ENCODE assay signal across 14 cellular contexts in the genomic region with DNA sequence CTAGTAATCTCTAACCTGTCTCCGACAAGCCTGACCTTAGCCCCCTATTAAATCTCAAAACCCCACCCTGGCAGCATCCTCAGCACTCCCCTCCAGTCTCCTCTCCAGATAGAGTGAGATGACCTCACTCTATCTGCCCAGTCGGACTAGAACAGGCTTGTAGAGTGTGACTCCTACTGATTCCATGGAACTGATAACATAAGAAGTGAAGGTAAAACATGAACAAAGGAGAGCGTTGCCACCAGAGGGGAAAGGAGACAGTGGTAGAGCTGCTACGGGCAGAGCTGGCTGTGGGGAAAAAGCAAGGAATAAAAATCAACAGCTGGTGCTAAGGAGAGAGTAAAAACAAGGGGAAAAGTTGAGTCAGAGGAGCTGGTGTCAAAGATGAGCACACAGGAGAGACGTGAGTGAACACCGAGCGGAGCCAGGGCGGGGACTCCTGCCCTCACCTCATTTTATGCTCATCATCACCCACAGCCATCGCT. TPM values are rescaled to one million over a fixed set of nuclear protein-coding genes. Genes with fewer than 3 reads are reported as not detected.
DNase-seq lines count a peak whose midpoint lies in the region; ATAC-seq, FAIRE-seq and TF ChIP-seq lines count a peak whose summit lies in the region.
"Had no signal": no experiment of that assay in that cellular context is flagged by ENCODE, and none has a peak within 500 bp of the region (broad histone marks: within the 10 kb centered on the region; RNA-seq: fewer than 3 reads in every experiment).

No MANE protein-coding gene starts in this region.

- no peak overlapping the region for H3K4me3 ChIP-seq in BLaER1 treated with 17β-estradiol and CSF1 and Interleukin-3, amounts not matched to agents 10 nM and 100 nM
- no peak overlapping the region for H3K4me3 ChIP-seq in GM23248
- H3K4me3 ChIP-seq in mammary epithelial cell (replicated peaks in 1 of 3; ENCODE audit: insufficient read depth in 1 of 3, low read depth in 2 of 3, low read length in 3 of 3), result no peak overlapping the region
- no peak overlapping the region for H3K4me3 ChIP-seq in kidney (ENCODE audit: low read length in 2 of 2)
- H3K4me3 ChIP-seq: gastrocnemius medialis, GM12878 had no signal

- H4K20me1 ChIP-seq in BLaER1 treated with 17β-estradiol and CSF1 and Interleukin-3, amounts not matched to agents 10 nM and 100 nM, result no peaks in the 10 kb centered on the region
- H4K20me1 ChIP-seq in GM23248 (ENCODE audit: insufficient read depth) (no peaks in the 10 kb centered on the region), mammary epithelial cell (ENCODE audit: insufficient read depth, low read length) (no peaks in the 10 kb centered on the region)

- H3K27me3 Mint-ChIP-seq in HFFc6 (ENCODE audit: insufficient read depth), result no peaks in the 10 kb centered on the region
- H3K27me3 Mint-ChIP-seq: B cell had no signal

- intact Hi-C loops in mammary epithelial cell (cut with micrococcal nuclease) (no loop called here), kidney (cut with DNase I) (no loop called here)

- no peaks in the 10 kb centered on the region for H3K4me1 Mint-ChIP-seq in HFFc6 (ENCODE audit: low read depth)

- peaks cover 59 to 100% (median 95%) of the 10 kb centered on the region in 10 experiments for H3K4me1 ChIP-seq in BLaER1 treated with 17β-estradiol and CSF1 and Interleukin-3, amounts not matched to agents 10 nM and 100 nM
- H3K4me1 ChIP-seq in GM23248 (ENCODE audit: insufficient read depth) (peaks cover 6% of the 10 kb centered on the region; the same call in 1 of the 2 replicates), mammary epithelial cell (ENCODE audit: insufficient read depth, low read length) (peaks cover 8% of the 10 kb centered on the region), kidney (ENCODE audit: control insufficient read depth in 1 of 2, insufficient read depth in 1 of 2, low read depth in 1 of 2, low read length in 2 of 2) (peaks cover 4 to 6% of the 10 kb centered on the region in 2 donors)

- no TSS peak for BruUV-seq in mammary epithelial cell (replicated peaks; lab: Mats Ljungman, UMichigan)

- H3K9ac ChIP-seq in BLaER1 treated with 17β-estradiol and CSF1 and Interleukin-3, amounts not matched to agents 10 nM and 100 nM, result peak overlapping the region in 1 of 11 experiments; percentile 28; a peak in 2 of 22 replicates
- no peak overlapping the region for H3K9ac ChIP-seq in GM23248
- no peak overlapping the region for H3K9ac ChIP-seq in mammary epithelial cell (ENCODE audit: insufficient read depth, low read length)
- H3K9ac ChIP-seq in kidney (ENCODE audit: low read length in 2 of 2), result no peak overlapping the region

- H3K27ac Mint-ChIP-seq in HFFc6, result no peak overlapping the region
- H3K27ac Mint-ChIP-seq: B cell, WTC11 had no signal

- in situ Hi-C loops in GM23248 (cut with MboI) (no loop called here), mammary epithelial cell (cut with MboI; ENCODE audit: low sequenced_read_pairs in 2 of 2) (no loop called here)

- H3K27me3 ChIP-seq in BLaER1 treated with 17β-estradiol and CSF1 and Interleukin-3, amounts not matched to agents 10 nM and 100 nM, result no peaks in the 10 kb centered on the region
- no peaks in the 10 kb centered on the region for H3K27me3 ChIP-seq in GM23248 (replicated peaks; ENCODE audit: insufficient read depth)
- H3K27me3 ChIP-seq in mammary epithelial cell (ENCODE audit: insufficient read depth, low read length), result no peaks in the 10 kb centered on the region
- H3K27me3 ChIP-seq: gastrocnemius medialis had no signal

- DNase-seq in GM23248 (peak; percentile 26), mammary epithelial cell (peak; percentile 74), left kidney (ENCODE audit: low read depth, low spot score) (peak; percentile 12), HCEC 1CT (no peak), kidney (no peak), HFFc6 (no peak)
- DNase-seq: activated T-cell treated with anti-CD3 and anti-CD28 coated beads, Interleukin-2, amount 50 U/mL, for 1 hour; gastrocnemius medialis; NCI-H2081 treated with DMSO at 0.1 percent for 48 hours had no signal

- no peak for FAIRE-seq in kidney (lab: Jason Lieb, UNC)
- FAIRE-seq: GM12878 had no signal

- H3K36me3 Mint-ChIP-seq in HFFc6 (ENCODE audit: low read depth), result no peaks in the 10 kb centered on the region
- H3K36me3 Mint-ChIP-seq: WTC11 had no signal

- TF ChIP-seq CTCF in mammary epithelial cell (conservative IDR thresholded peaks at IDR 0.05 in 1 of 2, IDR thresholded peaks at IDR 0.05 in 1 of 2; ENCODE audit: extremely low read depth in 1 of 2, insufficient read depth in 1 of 2, low read depth in 1 of 2, low read length in 2 of 2) (peak in 1 of 2 donors; percentile 2), kidney (IDR thresholded peaks at IDR 0.05; ENCODE audit: borderline replicate concordance, extremely low read depth, insufficient read depth) (no peak), HFFc6 (IDR thresholded peaks at IDR 0.05) (no peak)

- H3K4me2 ChIP-seq in BLaER1 treated with 17β-estradiol and CSF1 and Interleukin-3, amounts not matched to agents 10 nM and 100 nM, result peak overlapping the region in 7 of 11 experiments; percentile 2 to 93 (median 56); a peak in 12 of 22 replicates
- H3K4me2 ChIP-seq in GM23248 (ENCODE audit: unreplicated experiment), result no peak overlapping the region
- H3K4me2 ChIP-seq in mammary epithelial cell (ENCODE audit: insufficient read depth, low read depth, low read length), result peak overlapping the region; percentile 18

- dilution Hi-C loops in mammary epithelial cell (cut with HindIII; ENCODE audit: low sequenced_read_pairs), result no loop called here

- H3K9me2 ChIP-seq in GM23248 (ENCODE audit: insufficient read depth), result no peaks in the 10 kb centered on the region

- peak overlapping the region in 8 of 11 experiments; percentile 14 to 65 (median 47); a peak in 17 of 22 replicates for H3K27ac ChIP-seq in BLaER1 treated with 17β-estradiol and CSF1 and Interleukin-3, amounts not matched to agents 10 nM and 100 nM
- H3K27ac ChIP-seq in GM23248 (no peak overlapping the region), mammary epithelial cell (ENCODE audit: insufficient read depth, low read depth, low read length) (no peak overlapping the region), kidney (ENCODE audit: low read depth in 2 of 2, low read length in 2 of 2) (no peak overlapping the region)
- H3K27ac ChIP-seq: gastrocnemius medialis had no signal

- no peak for ATAC-seq in GM19397 (IDR thresholded peaks at IDR 0.05; ENCODE audit: unreplicated experiment)
- ATAC-seq: gastrocnemius medialis, GM12878, WTC11 had no signal

- CTCF ChIA-PET in mammary epithelial cell (lab: Charles Lee; ENCODE audit: low non-redundant PET), result no interaction called here

- no peaks in the 10 kb centered on the region for H3F3A ChIP-seq in GM23248 (ENCODE audit: insufficient read depth)

- H3K4me3 Mint-ChIP-seq in HFFc6, result no peak overlapping the region
- H3K4me3 Mint-ChIP-seq: B cell, WTC11 had no signal

- peaks cover 43% of the 10 kb centered on the region for H3K9me3 Mint-ChIP-seq in HFFc6
- H3K9me3 Mint-ChIP-seq: WTC11 had no signal

- 76 to 77% methylated on average over 9 of the region's 9 CpGs for WGBS in GM23248 (ENCODE audit: low coverage in 1 of 2, low lambda C conversion rate in 2 of 2, missing lambda C conversion rate in 2 of 2), 2 experiments
- 55% methylated on average over 8 of the region's 9 CpGs for WGBS in mammary epithelial cell (ENCODE audit: low coverage, missing lambda C conversion rate)

- H2AFZ ChIP-seq in GM23248 (no peak overlapping the region), mammary epithelial cell (ENCODE audit: low read depth, low read length) (peak overlapping the region; percentile 68)

- no peaks in the 10 kb centered on the region for H3K79me2 ChIP-seq in GM23248 (ENCODE audit: insufficient read depth)
- no peaks in the 10 kb centered on the region for H3K79me2 ChIP-seq in mammary epithelial cell (ENCODE audit: insufficient read depth, low read length)

- H3K36me3 ChIP-seq in BLaER1 treated with 17β-estradiol and CSF1 and Interleukin-3, amounts not matched to agents 10 nM and 100 nM, result 0 out of 22 replicates have a peak, but pooled peaks cover 0 to 9% (median 0%) of the 10 kb centered on the region in 11 experiments
- H3K36me3 ChIP-seq in GM23248 (ENCODE audit: low read depth) (no peaks in the 10 kb centered on the region), mammary epithelial cell (ENCODE audit: insufficient read depth, low read length) (no peaks in the 10 kb centered on the region), kidney (ENCODE audit: control insufficient read depth in 1 of 2, insufficient read depth in 2 of 2, low read length in 2 of 2) (no peaks in the 10 kb centered on the region)
- H3K36me3 ChIP-seq: gastrocnemius medialis had no signal

- peaks cover 0 to 4% (median 0%) of the 10 kb centered on the region in 11 experiments; a peak in 2 of 22 replicates for H3K9me3 ChIP-seq in BLaER1 treated with 17β-estradiol and CSF1 and Interleukin-3, amounts not matched to agents 10 nM and 100 nM (replicated peaks in 1 of 11)
- H3K9me3 ChIP-seq in GM23248 (ENCODE audit: low read depth) (no peaks in the 10 kb centered on the region), mammary epithelial cell (replicated peaks; ENCODE audit: insufficient read depth, low read length) (no peaks in the 10 kb centered on the region), kidney (ENCODE audit: control insufficient read depth in 1 of 2, low read length in 2 of 2) (no peaks in the 10 kb centered on the region)
- H3K9me3 ChIP-seq: gastrocnemius medialis had no signal

RNA-seq across cellular contexts. Expression of a gene that starts 35.9 kb away (rescaled TPM):
- total RNA-seq in GM23248 (2014; rRNA removed; shearing (Covaris generic)), result 4.4 and 5.9 TPM in 2 replicates
- polyA plus RNA-seq in GM23248 (2016; fragmentation: Nextera tagmentation; extraction: Ambion mirVana) (0.82 and 1.1 TPM in 2 replicates), mammary epithelial cell (2.5 TPM), kidney (ENCODE audit: insufficient read depth, low read depth, low replicate concordance) (4.0 TPM)
- total RNA-seq in mammary epithelial cell (10 to 100 TPM in 1 of 2 donors, 1 to 10 TPM in 1; 3.8 to 19.8 TPM), kidney (20.2 TPM)
- 2.0 TPM for polyA minus RNA-seq in mammary epithelial cell
- under 1 TPM in 5 of 6 experiments, not detected in 1; 0.02 to 0.05 (median 0.02) TPM for total RNA-seq in HFFc6 (2021; fragmentation: NEBNext Ultra II Directional; extraction: Animal tissue kit (Norgen Biotek cat#: 25700))

Comparison
In these comparisons a context has a peak if more than half of its experiments do, and no peak if none do; other contexts are left out.
1. H3K27ac ChIP-seq: peak in BLaER1 treated with 17β-estradiol and CSF1 and Interleukin-3, amounts not matched to agents 10 nM and 100 nM (8 of 11); none in GM23248 (single experiment), mammary epithelial cell (single experiment) and kidney (0 of 2).
2. DNase-seq: peak in GM23248 (single experiment), mammary epithelial cell (single experiment) and left kidney (single experiment); none in HCEC 1CT (single experiment), kidney (single experiment) and HFFc6 (single experiment).